In genomic region chr15:34780725-34781124, GRCh38 we compare ENCODE assay signal across 28 cellular contexts. TPM values are rescaled to one million over a fixed set of nuclear protein-coding genes. Genes with fewer than 3 reads are reported as not detected.
"Had no signal": no experiment of that assay in that cellular context is flagged by ENCODE, and none has a peak within 500 bp of the region (broad histone marks: within the 10 kb centered on the region; RNA-seq: fewer than 3 reads in every experiment).

No MANE protein-coding gene starts in this region.

- H3K4me1 ChIP-seq: stomach, suprapubic skin, testis, thyroid gland, tibial artery, tibial nerve, transverse colon, upper lobe of left lung, upper lobe of right lung, uterus, vagina had no signal

- DNase-seq: stimulated activated CD4-positive, alpha-beta T cell treated with anti-CD3 and anti-CD28 coated beads, Interleukin-2, amount 100 ng/mL, for 48 hours; stimulated activated CD4-positive, alpha-beta T cell treated with anti-CD3 and anti-CD28 coated beads, Interleukin-4, amount 100 ng/mL, for 1 hour; stimulated activated CD4-positive, alpha-beta T cell treated with anti-CD3 and anti-CD28 coated beads, Interleukin-4, amount 100 ng/mL, for 24 hours; stimulated activated CD4-positive, alpha-beta T cell treated with anti-CD3 and anti-CD28 coated beads, Interleukin-4, amount 100 ng/mL, for 4 hours; stimulated activated CD8-positive, alpha-beta memory T cell treated with anti-CD3 and anti-CD28 coated beads, Interleukin-4, amount 100 ng/mL, for 48 hours; stimulated activated naive B cell treated with anti-CD40 and anti-IgM and Interleukin-4, amounts not matched to agents 10 μg/mL and 1 μg/mL and 100 μg/mL, for 72 hours; stimulated activated naive CD4-positive, alpha-beta T cell; stimulated activated naive CD4-positive, alpha-beta T cell treated with Interleukin-2 at 50 U/mL for 16 hours; stimulated activated naive CD8-positive, alpha-beta T cell treated with anti-CD3 and anti-CD28 coated beads, Interleukin-15, amount 100 ng/mL, for 72 hours; stimulated activated naive CD8-positive, alpha-beta T cell treated with anti-CD3 and anti-CD28 coated beads, Interleukin-15, Interleukin-2, amounts not matched to agents 100 U/mL and 50 U/mL, for 24 hours; stomach; substantia nigra; testis; thyroid gland; tibial artery; transverse colon; trophoblast cell; upper lobe of left lung; upper lobe of right lung; uterus had no signal

- H3K4me3 ChIP-seq: stomach, suprapubic skin, testis, thoracic aorta, thyroid gland, tibial artery, tibial nerve, transverse colon, upper lobe of left lung, upper lobe of right lung, uterus, vagina had no signal

- FAIRE-seq: urothelium cell line had no signal

- H3K27ac ChIP-seq: stomach, suprapubic skin, testis, thoracic aorta, thyroid gland, tibial artery, tibial nerve, transverse colon, upper lobe of left lung, upper lobe of right lung, uterus, vagina had no signal

- H3K9me3 ChIP-seq: stomach, suprapubic skin, testis, thoracic aorta, thyroid gland, tibial artery, transverse colon, upper lobe of left lung, upper lobe of right lung, uterus, vagina had no signal

- ATAC-seq: stimulated activated effector memory CD8-positive, alpha-beta T cell treated with anti-CD3 and anti-CD28 coated beads, Interleukin-12 subunit alpha, Interleukin-12 subunit beta, amount 100 ng/mL, for 72 hours; stimulated activated memory B cell treated with anti-CD40 and anti-IgM and Interleukin-4, amounts not matched to agents 10 μg/mL and 1 μg/mL and 100 μg/mL, for 72 hours; stimulated activated naive B cell treated with anti-CD40 and anti-IgM and Interleukin-4, amounts not matched to agents 10 μg/mL and 1 μg/mL and 100 μg/mL, for 72 hours; stimulated activated naive CD8-positive, alpha-beta T cell treated with anti-CD3 and anti-CD28 coated beads, Interleukin-15, amount 100 ng/mL, for 72 hours; stimulated activated naive CD8-positive, alpha-beta T cell treated with anti-CD3 and anti-CD28 coated beads, Interleukin-15, Interleukin-2, amounts not matched to agents 100 U/mL and 50 U/mL, for 24 hours; upper lobe of right lung had no signal

RNA-seq across cellular contexts. Expression of gene GJD2, which starts 25.9 kb away (rescaled TPM):
- polyA plus RNA-seq: stomach, urinary bladder had no signal
